In the genomic region with DNA sequence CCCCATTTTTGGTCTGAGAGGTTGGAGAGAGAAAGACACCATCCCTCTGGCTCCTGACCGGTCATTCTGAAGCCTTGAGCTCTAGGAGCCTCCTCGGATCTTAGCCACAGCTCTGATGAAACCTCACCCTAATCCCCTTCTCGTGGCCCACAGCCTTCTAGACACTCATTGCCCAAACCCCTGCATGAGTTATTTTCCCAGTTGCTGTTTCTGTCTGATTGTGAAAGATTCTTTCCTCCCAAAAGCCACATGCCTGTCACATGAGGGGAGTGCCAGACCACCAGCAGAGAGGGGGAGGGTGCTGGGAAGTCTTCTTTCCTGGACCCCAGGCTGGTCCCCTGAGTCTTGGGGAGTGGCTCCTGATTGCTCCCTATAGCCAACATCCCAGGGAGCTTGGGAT, we compare ENCODE assay signal across 9 cellular contexts. TPM values are rescaled to one million over a fixed set of nuclear protein-coding genes. Genes with fewer than 3 reads are reported as not detected.
DNase-seq lines count a peak whose midpoint lies in the region; ATAC-seq, FAIRE-seq and TF ChIP-seq lines count a peak whose summit lies in the region.
"Had no signal": no experiment of that assay in that cellular context is flagged by ENCODE, and none has a peak within 500 bp of the region (broad histone marks: within the 10 kb centered on the region; RNA-seq: fewer than 3 reads in every experiment).

No MANE protein-coding gene starts in this region.

- intact Hi-C loops in pancreas (cut with DNase I), result no loop called here

- no peak for TF ChIP-seq CTCF in pancreas (IDR thresholded peaks at IDR 0.05)

- in situ Hi-C loops in ACHN (cut with HindIII; ENCODE audit: low pct_ligation_motif_present, low pct_unique_long_range_greater_than_20kb, low sequenced_read_pairs), result no loop called here

- no peak for FAIRE-seq in pancreas (lab: Jason Lieb, UNC)

- ATAC-seq in GM18498 (IDR thresholded peaks at IDR 0.05; ENCODE audit: unreplicated experiment) (peak; percentile 11), pancreas (peak in 3 of 4 donors; percentile 50 to 70 (median 65))

- no peak overlapping the region for H3K4me3 ChIP-seq in pancreas
- H3K4me3 ChIP-seq: cardiac muscle cell had no signal

- WGBS in pancreas, 2 donors, result 68 to 84% methylated on average over 3 of the region's 3 CpGs

- no peaks in the 10 kb centered on the region for H3K9me3 ChIP-seq in KOPT-K1 (ENCODE audit: insufficient read depth, low read length, poor library complexity, severe bottlenecking)
- H3K9me3 ChIP-seq in pancreas, result no peaks in the 10 kb centered on the region

- H3K27ac ChIP-seq in KOPT-K1 (ENCODE audit: low read depth, low read length, poor library complexity, severe bottlenecking), result peak overlapping the region; percentile 49
- H3K27ac ChIP-seq in pancreas, result peak overlapping the region in 3 of 4 donors; percentile 10 to 73 (median 63)
- H3K27ac ChIP-seq: cardiac muscle cell had no signal

- H3K36me3 ChIP-seq in KOPT-K1 (ENCODE audit: insufficient read depth, low read length) (no peaks in the 10 kb centered on the region), pancreas (no peaks in the 10 kb centered on the region)
- H3K36me3 ChIP-seq: cardiac muscle cell had no signal

- no peaks in the 10 kb centered on the region for H3K4me1 ChIP-seq in pancreas

- no peaks in the 10 kb centered on the region for H3K27me3 ChIP-seq in pancreas
- H3K27me3 ChIP-seq: cardiac muscle cell had no signal

- DNase-seq in dedifferentiated amniotic fluid mesenchymal stem cell (ENCODE audit: extremely low spot score), result peak; percentile 60
- peak in 2 of 6 donors; percentile 14 to 56 for DNase-seq in pancreas
- DNase-seq in DMS114 treated with DMSO at 0.1 percent for 48 hours (lab: John Stamatoyannopoulos, UW; ENCODE audit: unreplicated experiment), result no peak
- DNase-seq in ACHN, result no peak
- DNase-seq in middle frontal gyrus (ENCODE audit: extremely low spot score, low spot score), result no peak
- no peak for DNase-seq in stimulated activated naive CD4-positive, alpha-beta T cell (lab: John Stamatoyannopoulos, UW)

RNA-seq across cellular contexts. Expression of gene ABR, which starts 17.6 kb away (rescaled TPM):
- 10 to 100 TPM; 15.4 to 57.4 (median 22.5) TPM for total RNA-seq in pancreas
- polyA plus RNA-seq in pancreas, result 10 to 100 TPM; 39.2 to 65.7 TPM
